1 cellular context compared by ENCODE assay signal in genomic region chr1:206430031-206430983, GRCh38.
TF ChIP-seq lines count a peak whose summit lies in the region.

No MANE protein-coding gene starts in this region.

TF ChIP-seq in GM23338, 12 proteins besides CTCF, POLR2A, EP300 and RAD21 (continued from another document):
- TF ChIP-seq, protein P1, sequence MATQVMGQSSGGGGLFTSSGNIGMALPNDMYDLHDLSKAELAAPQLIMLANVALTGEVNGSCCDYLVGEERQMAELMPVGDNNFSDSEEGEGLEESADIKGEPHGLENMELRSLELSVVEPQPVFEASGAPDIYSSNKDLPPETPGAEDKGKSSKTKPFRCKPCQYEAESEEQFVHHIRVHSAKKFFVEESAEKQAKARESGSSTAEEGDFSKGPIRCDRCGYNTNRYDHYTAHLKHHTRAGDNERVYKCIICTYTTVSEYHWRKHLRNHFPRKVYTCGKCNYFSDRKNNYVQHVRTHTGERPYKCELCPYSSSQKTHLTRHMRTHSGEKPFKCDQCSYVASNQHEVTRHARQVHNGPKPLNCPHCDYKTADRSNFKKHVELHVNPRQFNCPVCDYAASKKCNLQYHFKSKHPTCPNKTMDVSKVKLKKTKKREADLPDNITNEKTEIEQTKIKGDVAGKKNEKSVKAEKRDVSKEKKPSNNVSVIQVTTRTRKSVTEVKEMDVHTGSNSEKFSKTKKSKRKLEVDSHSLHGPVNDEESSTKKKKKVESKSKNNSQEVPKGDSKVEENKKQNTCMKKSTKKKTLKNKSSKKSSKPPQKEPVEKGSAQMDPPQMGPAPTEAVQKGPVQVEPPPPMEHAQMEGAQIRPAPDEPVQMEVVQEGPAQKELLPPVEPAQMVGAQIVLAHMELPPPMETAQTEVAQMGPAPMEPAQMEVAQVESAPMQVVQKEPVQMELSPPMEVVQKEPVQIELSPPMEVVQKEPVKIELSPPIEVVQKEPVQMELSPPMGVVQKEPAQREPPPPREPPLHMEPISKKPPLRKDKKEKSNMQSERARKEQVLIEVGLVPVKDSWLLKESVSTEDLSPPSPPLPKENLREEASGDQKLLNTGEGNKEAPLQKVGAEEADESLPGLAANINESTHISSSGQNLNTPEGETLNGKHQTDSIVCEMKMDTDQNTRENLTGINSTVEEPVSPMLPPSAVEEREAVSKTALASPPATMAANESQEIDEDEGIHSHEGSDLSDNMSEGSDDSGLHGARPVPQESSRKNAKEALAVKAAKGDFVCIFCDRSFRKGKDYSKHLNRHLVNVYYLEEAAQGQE (IDR thresholded peaks at IDR 0.05; ENCODE audit: unreplicated experiment) = no peak
